Comparison of ENCODE assay signal across 10 cellular contexts in the genomic region with DNA sequence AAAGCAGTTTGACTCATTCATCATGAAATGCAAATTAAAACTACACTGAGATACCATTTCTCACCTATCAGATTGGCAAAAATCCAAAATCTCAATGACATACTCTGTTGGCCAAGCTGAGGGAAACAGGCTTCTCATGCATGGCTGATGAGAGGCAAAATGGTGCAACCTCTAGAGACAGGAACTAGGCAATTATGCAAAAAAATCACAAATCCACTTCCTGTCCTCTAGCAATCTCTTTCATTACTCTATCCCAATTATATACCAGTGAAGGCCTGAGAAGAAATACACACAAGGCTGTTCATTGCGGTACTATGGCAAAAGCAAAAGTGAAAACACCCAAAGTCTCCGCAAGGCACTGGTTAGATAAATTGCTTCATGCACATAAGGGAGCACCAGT. TPM values are rescaled to one million over a fixed set of nuclear protein-coding genes. Genes with fewer than 3 reads are reported as not detected.
DNase-seq lines count a peak whose midpoint lies in the region; ATAC-seq and TF ChIP-seq lines count a peak whose summit lies in the region.
"Had no signal": no experiment of that assay in that cellular context is flagged by ENCODE, and none has a peak within 500 bp of the region (broad histone marks: within the 10 kb centered on the region; RNA-seq: fewer than 3 reads in every experiment).

No MANE protein-coding gene starts in this region.

- no peak for TF ChIP-seq CTCF in ovary (IDR thresholded peaks at IDR 0.05)

- no peak for TF ChIP-seq EP300 in ovary (IDR thresholded peaks at IDR 0.05)

- intact Hi-C loops in ovary (cut with DNase I), result no loop called here

- 97 to 100% (median 98%) methylated on average over 2 of the region's 2 CpGs for WGBS in ovary, 3 donors

- TF ChIP-seq POLR2A in GM18505 (IDR thresholded peaks at IDR 0.05; ENCODE audit: borderline replicate concordance, extremely low read depth, insufficient read depth, insufficient read length) (no peak), ovary (IDR thresholded peaks at IDR 0.05) (no peak)

- no peak overlapping the region for H3K27ac ChIP-seq in ovary
- H3K27ac ChIP-seq: WERI-Rb-1 had no signal

- H3K27me3 ChIP-seq in ovary, result no peaks in the 10 kb centered on the region

- no peaks in the 10 kb centered on the region for H3K9me3 ChIP-seq in ovary

- ATAC-seq in GM18505 (IDR thresholded peaks at IDR 0.05; ENCODE audit: unreplicated experiment) (peak; percentile 92), GM21528 (IDR thresholded peaks at IDR 0.05; ENCODE audit: low FRiP score, unreplicated experiment) (peak; percentile 96), HG03457 (IDR thresholded peaks at IDR 0.05; ENCODE audit: unreplicated experiment) (peak; percentile 90)

- no peaks in the 10 kb centered on the region for H3K36me3 ChIP-seq in ovary

- no peak overlapping the region for H3K4me3 ChIP-seq in ovary

- DNase-seq in RPMI7951 (ENCODE audit: low read depth), result peak; percentile 7
- no peak for DNase-seq in NCI-H226
- DNase-seq in NOMO-1 (lab: John Stamatoyannopoulos, UW; ENCODE audit: unreplicated experiment in 2 of 2), result no peak
- no peak for DNase-seq in ovary
- no peak for DNase-seq in NOMO-1 treated with dmso at 0.1 percent for 144 hours (lab: John Stamatoyannopoulos, UW; ENCODE audit: unreplicated experiment)
- DNase-seq: natural killer cell, WERI-Rb-1 had no signal

- no peaks in the 10 kb centered on the region for H3K4me1 ChIP-seq in ovary (ENCODE audit: insufficient read depth)

RNA-seq across cellular contexts. Expression of gene PTPRN2, which starts 25.9 kb away (rescaled TPM):
- 6.8 and 9.0 TPM in 2 replicates for total RNA-seq in RPMI7951 (2014; rRNA removed; shearing (Covaris generic))
- total RNA-seq in ovary, result 10 to 100 TPM in 1 of 7 donors, 1 to 10 TPM in 6; 3.5 to 11.1 (median 5.9) TPM
- polyA plus RNA-seq in ovary, result 1 to 10 TPM; 5.7 to 6.6 TPM
